Comparison of ENCODE assay signal across 8 cellular contexts in the genomic region with DNA sequence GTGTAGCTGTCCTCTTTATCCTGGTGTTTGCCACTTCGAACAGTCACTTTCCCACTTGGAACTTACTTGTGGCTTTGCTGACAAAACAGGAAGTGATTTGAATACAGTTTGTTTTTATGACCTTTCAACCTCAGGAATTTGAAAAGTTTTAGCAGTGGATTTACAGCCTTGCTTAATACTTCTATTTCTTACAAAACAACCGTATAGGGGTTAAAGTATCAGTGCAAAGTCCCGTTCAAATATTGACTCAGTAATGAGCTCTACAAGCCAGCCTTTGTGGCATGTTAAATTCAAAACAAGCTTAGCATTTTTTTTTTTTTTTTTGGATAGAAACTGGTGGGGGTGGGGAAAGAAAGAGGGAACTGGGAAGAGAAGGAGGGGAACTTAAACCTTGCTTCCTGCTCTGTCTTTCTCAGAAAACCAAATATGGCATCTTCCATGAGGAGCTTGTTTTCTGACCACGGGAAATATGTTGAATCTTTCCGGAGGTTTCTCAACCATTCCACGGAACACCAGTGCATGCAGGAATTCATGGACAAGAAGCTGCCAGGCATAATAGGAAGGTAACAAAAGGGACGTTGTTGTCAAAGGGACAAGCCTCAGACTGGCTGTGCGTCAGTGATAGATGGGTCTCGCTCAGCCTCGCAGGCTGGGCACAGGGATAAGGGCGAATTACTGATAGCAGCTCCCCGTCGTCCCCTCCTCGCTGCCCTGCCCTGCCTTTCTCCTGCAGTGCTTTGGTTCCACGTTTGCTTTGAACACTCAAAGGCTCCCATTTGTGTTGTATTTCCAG. TPM values are rescaled to one million over a fixed set of nuclear protein-coding genes. Genes with fewer than 3 reads are reported as not detected.
DNase-seq lines count a peak whose midpoint lies in the region; ATAC-seq, FAIRE-seq and TF ChIP-seq lines count a peak whose summit lies in the region.

A gene (plus strand): TSS at position 408 of the 793 bp plus-strand sequence. CDS start 19 bp downstream, at position 427.

- in situ Hi-C loops in gastrocnemius medialis (cut with MboI; ENCODE audit: low sequenced_read_pairs in 4 of 4) = no loop called here

- TF ChIP-seq POLR2A in body of pancreas (IDR thresholded peaks at IDR 0.05) = peak in 2 of 3 donors; percentile 50 to 52
- peak in 1 of 2 donors; percentile 25 for TF ChIP-seq POLR2A in gastrocnemius medialis (IDR thresholded peaks at IDR 0.05)

- WGBS in body of pancreas, 2 donors = 2 to 4% methylated on average over 15 of the region's 15 CpGs

- H3K27me3 ChIP-seq in body of pancreas (no peaks in the 10 kb centered on the region), gastrocnemius medialis (no peaks in the 10 kb centered on the region)

- H3K4me3 ChIP-seq in AG09309 (ENCODE audit: control insufficient read depth, low read depth, low read length) = peak within 1 kb of the TSS; percentile 37
- peak within 1 kb of the TSS; percentile 21 to 37 for H3K4me3 ChIP-seq in body of pancreas
- H3K4me3 ChIP-seq in iPS-11a (ENCODE audit: low read depth, low read length) = peak within 1 kb of the TSS; percentile 43
- H3K4me3 ChIP-seq in gastrocnemius medialis = peak within 1 kb of the TSS; percentile 40 to 54 (median 46)

- TF ChIP-seq CTCF in AG09309 (IDR thresholded peaks at IDR 0.05; ENCODE audit: control insufficient read depth, insufficient read depth, low read depth, low read length, missing control alignments) (no peak), body of pancreas (IDR thresholded peaks at IDR 0.05) (no peak), gastrocnemius medialis (IDR thresholded peaks at IDR 0.05 in 4 of 5, conservative IDR thresholded peaks at IDR 0.05 in 1 of 5) (no peak)

- H3K27ac ChIP-seq in body of pancreas = peak within 1 kb of the TSS; percentile 87 to 92 (median 90)
- H3K27ac ChIP-seq in gastrocnemius medialis = peak within 1 kb of the TSS; percentile 52 to 74 (median 58)

- H3K36me3 ChIP-seq in body of pancreas (replicated peaks in 1 of 2; ENCODE audit: insufficient read depth in 1 of 2, low read depth in 2 of 2) = no peaks in the 10 kb centered on the region
- no peaks in the 10 kb centered on the region for H3K36me3 ChIP-seq in gastrocnemius medialis

- DNase-seq in AG09309 (ENCODE audit: low read depth) (peak; percentile 67), LoVo (ENCODE audit: low spot score) (peak; percentile 83), body of pancreas (peak; percentile 43 to 59 (median 50)), gastrocnemius medialis (no peak), GM19239 (ENCODE audit: insufficient read length, low spot score) (no peak)
- no peak for DNase-seq in activated CD4-positive, alpha-beta T cell treated with anti-CD3 and anti-CD28 coated beads, Interleukin-2, amount 50 U/mL, for 48 hours

- H3K4me1 ChIP-seq in body of pancreas (peaks cover 30% of the 10 kb centered on the region), gastrocnemius medialis (peaks cover 1 to 6% of the 10 kb centered on the region in 2 donors)

- intact Hi-C loops in body of pancreas (cut with DNase I) = no loop called here
- intact Hi-C loops in gastrocnemius medialis (cut with DNase I; ENCODE audit: low total_unique reads) = loop anchor here (10.0 kb wide), 1 partner anchor 541 kb away; a partner anchor contains a TSS

- no peak for FAIRE-seq in GM19239 (lab: Jason Lieb, UNC)

- peak; percentile 93 for ATAC-seq in body of pancreas
- ATAC-seq in gastrocnemius medialis = peak; percentile 66 to 73
- ATAC-seq in HG02840 (IDR thresholded peaks at IDR 0.05; ENCODE audit: low FRiP score, unreplicated experiment) = no peak

- H3K9me3 ChIP-seq in body of pancreas (no peaks in the 10 kb centered on the region), gastrocnemius medialis (no peaks in the 10 kb centered on the region)

RNA-seq across cellular contexts. Expression of the gene that starts here (rescaled TPM):
- total RNA-seq in body of pancreas = 10 to 100 TPM; 37.2 to 52.1 TPM
- total RNA-seq in gastrocnemius medialis = 10 to 100 TPM in 1 of 4 donors, 1 to 10 TPM in 3; 7.6 to 21.5 (median 8.8) TPM

Comparison
In these comparisons a context has a peak if more than half of its experiments do, and no peak if none do; other contexts are left out.
1. DNase-seq: peak in AG09309 (single experiment), LoVo (single experiment) and body of pancreas (4 of 4); none in gastrocnemius medialis (0 of 2), GM19239 (single experiment) and activated CD4-positive, alpha-beta T cell treated with anti-CD3 and anti-CD28 coated beads, Interleukin-2, amount 50 U/mL, for 48 hours (0 of 2).
2. Peak in every context shown above with its lines, with median percentiles within 50 percentile points of each other: H3K4me3 ChIP-seq.